ENCODE assay signal across 8 cellular contexts in the genomic region with DNA sequence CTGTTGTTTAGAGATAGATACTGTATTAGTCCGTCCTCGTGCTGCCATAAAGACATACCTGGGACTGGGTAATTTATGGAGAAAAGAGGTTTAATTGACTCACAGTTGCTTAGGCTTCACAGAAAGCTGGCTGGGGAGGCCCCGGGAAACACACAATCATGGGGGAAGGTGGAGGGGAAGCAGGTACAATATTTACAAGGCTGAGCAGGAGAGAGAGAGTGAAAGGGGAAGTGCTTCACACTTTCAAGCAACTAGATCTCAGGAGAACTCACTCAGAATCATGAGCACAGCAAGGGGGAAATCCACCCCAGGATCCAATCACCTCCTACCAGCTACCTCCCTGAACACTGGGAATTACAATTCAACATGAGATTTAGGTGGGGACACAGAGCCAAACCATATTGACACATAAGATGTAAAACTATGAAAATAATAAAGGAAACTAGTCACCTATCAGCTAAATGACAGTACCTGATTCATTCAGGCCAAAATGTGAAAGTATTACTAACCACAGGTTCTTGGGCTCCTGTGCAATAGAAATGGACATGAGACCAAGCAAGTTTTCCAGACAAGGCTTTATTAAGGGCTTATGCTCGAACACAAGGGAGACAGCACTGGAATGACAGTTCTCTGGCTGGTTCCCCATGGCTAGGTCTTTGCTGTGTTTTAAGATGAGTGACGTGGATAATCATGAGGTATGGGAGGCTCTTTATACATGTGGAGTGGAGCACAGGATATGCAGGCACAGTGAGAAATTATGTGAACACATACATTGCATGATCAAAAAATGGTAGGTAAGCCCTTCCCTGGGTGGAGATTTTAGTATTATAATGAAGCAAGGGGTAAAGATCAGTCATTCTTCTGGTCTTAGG.
DNase-seq lines count a peak whose midpoint lies in the region; ATAC-seq and FAIRE-seq lines count a peak whose summit lies in the region.
"Not testable (repeated sequence)": the region's sequence is repeated elsewhere in the genome, so short reads cannot be mapped to it uniquely, and the experiment has no call there.

No MANE protein-coding gene starts in this region.

- H3K4me1 Mint-ChIP-seq in stimulated activated naive B cell treated with anti-CD40 and anti-IgM and Interleukin-4, amounts not matched to agents 10 μg/mL and 1 μg/mL and 100 μg/mL, for 72 hours: peaks cover 27 to 43% of the 10 kb centered on the region in 2 donors

- DNase-seq in GM19239 (ENCODE audit: insufficient read length, low spot score): not testable (repeated sequence)
- peak; percentile 30 for DNase-seq in NOMO-1 treated with DMSO at 0.1 percent for 48 hours (lab: John Stamatoyannopoulos, UW; ENCODE audit: unreplicated experiment)
- DNase-seq in stimulated activated naive B cell treated with anti-CD40 and anti-IgM and Interleukin-4, amounts not matched to agents 10 μg/mL and 1 μg/mL and 100 μg/mL, for 72 hours: peak; percentile 47

- not testable (repeated sequence) for H3K27me3 Mint-ChIP-seq in stimulated activated naive B cell treated with anti-CD40 and anti-IgM and Interleukin-4, amounts not matched to agents 10 μg/mL and 1 μg/mL and 100 μg/mL, for 72 hours

- not testable (repeated sequence) for H3K9me3 Mint-ChIP-seq in stimulated activated naive B cell treated with anti-CD40 and anti-IgM and Interleukin-4, amounts not matched to agents 10 μg/mL and 1 μg/mL and 100 μg/mL, for 72 hours

- H3K36me3 Mint-ChIP-seq in stimulated activated naive B cell treated with anti-CD40 and anti-IgM and Interleukin-4, amounts not matched to agents 10 μg/mL and 1 μg/mL and 100 μg/mL, for 72 hours: not testable (repeated sequence)

- H3K4me3 Mint-ChIP-seq in stimulated activated naive B cell treated with anti-CD40 and anti-IgM and Interleukin-4, amounts not matched to agents 10 μg/mL and 1 μg/mL and 100 μg/mL, for 72 hours: peak overlapping the region in 1 of 2 donors; percentile 5

- H3K27ac Mint-ChIP-seq in stimulated activated naive B cell treated with anti-CD40 and anti-IgM and Interleukin-4, amounts not matched to agents 10 μg/mL and 1 μg/mL and 100 μg/mL, for 72 hours: peak overlapping the region; percentile 60

- FAIRE-seq in GM19239 (lab: Jason Lieb, UNC): peak; percentile 100

- ATAC-seq in GM18508 (IDR thresholded peaks at IDR 0.05; ENCODE audit: insufficient read depth, unreplicated experiment) (peak; percentile 93), GM21423 (IDR thresholded peaks at IDR 0.05; ENCODE audit: unreplicated experiment) (peak; percentile 98), HG02642 (IDR thresholded peaks at IDR 0.05; ENCODE audit: poor library complexity, unreplicated experiment) (peak; percentile 95), HG03045 (IDR thresholded peaks at IDR 0.05; ENCODE audit: unreplicated experiment) (peak; percentile 94), HG03432 (IDR thresholded peaks at IDR 0.05; ENCODE audit: unreplicated experiment) (peak; percentile 97)
- peak; percentile 98 for ATAC-seq in stimulated activated naive B cell treated with anti-CD40 and anti-IgM and Interleukin-4, amounts not matched to agents 10 μg/mL and 1 μg/mL and 100 μg/mL, for 72 hours (replicated peaks)
